22 cellular contexts compared by ENCODE assay signal in the genomic region with DNA sequence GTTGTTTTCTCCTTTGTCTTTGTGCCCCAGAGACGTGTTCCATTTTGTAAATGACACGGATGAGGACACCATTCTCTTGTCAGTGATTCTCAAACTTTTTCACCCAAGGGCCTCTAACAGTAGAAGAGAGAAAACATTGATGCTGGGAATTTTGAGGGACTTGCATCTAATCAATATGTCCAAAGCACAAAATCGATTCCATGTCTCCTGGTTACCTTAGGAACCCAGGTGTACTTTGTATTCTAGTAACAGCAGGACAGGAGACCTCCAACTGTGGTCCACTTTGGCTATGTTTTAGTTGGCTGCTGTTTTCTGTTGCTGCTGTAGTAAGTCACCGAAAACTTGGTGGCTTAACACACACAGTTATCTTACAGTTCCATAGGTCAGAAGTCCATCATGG.
"Had no signal": no experiment of that assay in that cellular context is flagged by ENCODE, and none has a peak within 500 bp of the region (broad histone marks: within the 10 kb centered on the region; RNA-seq: fewer than 3 reads in every experiment).

No MANE protein-coding gene starts in this region.

- ATAC-seq: left ventricle myocardium superior; natural killer cell; sciatic nerve; stimulated activated effector memory CD8-positive, alpha-beta T cell treated with anti-CD3 and anti-CD28 coated beads, Interleukin-12 subunit alpha, Interleukin-12 subunit beta, amount 100 ng/mL, for 72 hours had no signal

- DNase-seq: islet precursor cell; left ventricle myocardium superior; mesendoderm; naive B cell; natural killer cell; nephron progenitor cell; occipital lobe; spleen; stimulated activated CD4-positive, alpha-beta T cell treated with anti-CD3 and anti-CD28 coated beads, Interleukin-4, amount 100 ng/mL, for 24 hours; stimulated activated naive CD4-positive, alpha-beta T cell; substantia nigra; transverse colon; upper lobe of left lung had no signal

- H3K27ac ChIP-seq: neural progenitor cell, neutrophil, parathyroid adenoma, right atrium auricular region, skin epidermis, spleen, upper lobe of left lung, vagina had no signal

- H3K27me3 ChIP-seq: neural progenitor cell, neutrophil, right atrium auricular region, spleen, transverse colon, upper lobe of left lung, vagina had no signal

- H3K9me3 ChIP-seq: neutrophil, right atrium auricular region, transverse colon, upper lobe of left lung, vagina had no signal

- H3K4me1 ChIP-seq: neural progenitor cell, parathyroid adenoma, right atrium auricular region, spleen, upper lobe of left lung, vagina had no signal

- H3K36me3 ChIP-seq: neural progenitor cell, neutrophil, right atrium auricular region, spleen, transverse colon, upper lobe of left lung, vagina had no signal

- H3K4me3 ChIP-seq: lung, neural progenitor cell, right atrium auricular region, skin epidermis, spleen, transverse colon, upper lobe of left lung, vagina had no signal
